8 cellular contexts compared by ENCODE assay signal in genomic region chr10:45235260-45235699, GRCh38.
DNase-seq lines count a peak whose midpoint lies in the region; ATAC-seq and TF ChIP-seq lines count a peak whose summit lies in the region.
"Not testable (repeated sequence)": the region's sequence is repeated elsewhere in the genome, so short reads cannot be mapped to it uniquely, and the experiment has no call there.

No MANE protein-coding gene starts in this region.

- 37 to 38% methylated on average over 11 of the region's 11 CpGs for WGBS in heart right ventricle, 2 donors
- 31 to 33% (median 32%) methylated on average over 11 of the region's 11 CpGs for WGBS in ovary, 3 donors

- H3K9me3 ChIP-seq in heart right ventricle, ovary: not testable (repeated sequence)

- not testable (repeated sequence) for H3K4me3 ChIP-seq in heart right ventricle, ovary

- H3K36me3 ChIP-seq in heart right ventricle, ovary: not testable (repeated sequence)

- intact Hi-C loops in heart right ventricle (cut with DNase I) = loop anchor here in 2 of 10 donors (10.0 kb wide), 2 partner anchors 230 to 300 kb away; partner anchors contain the start of gene ZNF22 (in 2 of the 2)
- intact Hi-C loops in ovary (cut with DNase I) = not testable (repeated sequence)

- peak overlapping the region; percentile 34; the same call in 1 of the 2 replicates for H3K27ac ChIP-seq in VCaP
- H3K27ac ChIP-seq in heart right ventricle, ovary: not testable (repeated sequence)

- DNase-seq in EH (ENCODE audit: low read depth) (peak; percentile 78), HK-2 (ENCODE audit: unreplicated experiment) (peak; percentile 39), NCI-H510A (lab: John Stamatoyannopoulos, UW) (peak; percentile 10), astrocyte of the hippocampus (ENCODE audit: low read depth, low spot score) (peak; percentile 82), heart right ventricle (peak; percentile 16 to 70), ovary (peak; percentile 34 to 58 (median 48)), stromal cell of bone marrow (ENCODE audit: low read depth) (peak; percentile 59)

- TF ChIP-seq CTCF in VCaP (conservative IDR thresholded peaks at IDR 0.05) (peak; percentile 66), heart right ventricle (IDR thresholded peaks at IDR 0.05) (peak; percentile 35 to 72 (median 65))
- TF ChIP-seq CTCF in ovary (IDR thresholded peaks at IDR 0.05) = not testable (repeated sequence)

- TF ChIP-seq POLR2A in ovary (IDR thresholded peaks at IDR 0.05) = not testable (repeated sequence)

- peaks cover 0 to 16% (median 0%) of the 10 kb centered on the region in 7 donors for H3K27me3 ChIP-seq in heart right ventricle
- H3K27me3 ChIP-seq in ovary = not testable (repeated sequence)

- peaks cover 0 to 14% (median 0%) of the 10 kb centered on the region in 9 donors for H3K4me1 ChIP-seq in heart right ventricle
- H3K4me1 ChIP-seq in ovary (ENCODE audit: insufficient read depth) = not testable (repeated sequence)

- TF ChIP-seq EP300 in ovary (IDR thresholded peaks at IDR 0.05) = not testable (repeated sequence)

- ATAC-seq in heart right ventricle = peak in 6 of 8 donors; percentile 69 to 81 (median 72)

Comparison
In these comparisons a context has a peak if more than half of its experiments do, and no peak if none do; other contexts are left out.
1. DNase-seq: peak in every context shown above with its lines; median percentile 82 in astrocyte of the hippocampus; 78 in EH; 59 in stromal cell of bone marrow; 48 in ovary; 43 in heart right ventricle; 39 in HK-2; 10 in NCI-H510A.